ENCODE assay signal across 23 cellular contexts in genomic region chr2:66217039-66217438, GRCh38.
"Had no signal": no experiment of that assay in that cellular context is flagged by ENCODE, and none has a peak within 500 bp of the region (broad histone marks: within the 10 kb centered on the region; RNA-seq: fewer than 3 reads in every experiment).

No MANE protein-coding gene starts in this region.

- H3K4me3 ChIP-seq: MG63, SJSA1, SK-N-MC had no signal

- DNase-seq: IMR-90, Karpas-422, KG1, MG63, NCI-H1092, NCI-H1105 treated with DMSO at 0.1 percent for 48 hours, NCI-H1417 treated with DMSO at 0.1 percent for 48 hours, NCI-H146, NCI-H1694 treated with DMSO at 0.1 percent for 48 hours, NCI-H1930, NCI-H2081, NCI-H2171, NCI-H226, NCI-H446, NCI-H510A, NCI-H524 treated with DMSO at 0.1 percent for 48 hours, NCI-H69, NCI-H774, Right ventricle myocardium superior, RPMI8226, SIG-M5 had no signal

- H3K9me3 ChIP-seq: MG63, SJSA1 had no signal

- H3K36me3 ChIP-seq: MG63, SJSA1 had no signal

- H3K27me3 ChIP-seq: SJSA1 had no signal

- H3K27ac ChIP-seq: SJSA1, SK-N-MC had no signal

- H3K4me1 ChIP-seq: SJSA1 had no signal
